In the genomic region with DNA sequence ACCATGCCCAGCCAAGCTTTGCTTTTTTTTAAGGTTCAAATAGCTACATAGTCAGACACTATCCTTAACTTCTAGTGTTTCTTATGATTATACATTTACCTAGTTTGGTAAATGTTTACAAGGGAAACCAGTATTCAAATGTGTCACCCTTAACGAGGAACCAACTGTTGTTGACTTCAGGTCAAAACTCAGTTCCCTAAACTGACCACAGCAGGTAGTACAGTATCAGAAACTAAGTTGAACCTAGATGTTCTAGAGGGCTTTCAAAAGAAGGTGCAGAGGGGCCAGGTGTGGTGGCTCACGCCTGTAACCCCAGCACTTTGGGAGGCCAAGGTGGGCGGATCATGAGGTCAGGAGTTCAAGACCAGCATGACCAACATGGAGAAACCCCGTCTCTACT, we compare ENCODE assay signal across 25 cellular contexts. TPM values are rescaled to one million over a fixed set of nuclear protein-coding genes. Genes with fewer than 3 reads are reported as not detected.
"Had no signal": no experiment of that assay in that cellular context is flagged by ENCODE, and none has a peak within 500 bp of the region (broad histone marks: within the 10 kb centered on the region; RNA-seq: fewer than 3 reads in every experiment).

No MANE protein-coding gene starts in this region.

- H3K9me3 ChIP-seq: esophagus squamous epithelium, gastroesophageal sphincter, left ventricle myocardium inferior, lower lobe of right lung, tibial artery, upper lobe of left lung, uterus had no signal

- FAIRE-seq: keratinocyte had no signal

- DNase-seq: effector memory CD8-positive, alpha-beta T cell; esophagus squamous epithelium; foreskin fibroblast; glutamatergic neuron; immature natural killer cell; left cardiac atrium; left ventricle myocardium inferior; lower lobe of right lung; natural killer cell; posterior cingulate gyrus; right cardiac atrium; stimulated activated CD4-positive, alpha-beta T cell treated with anti-CD3 and anti-CD28 coated beads, Interleukin-2, amount 100 ng/mL, for 48 hours; tibial artery; upper lobe of left lung; uterus had no signal

- H3K36me3 Mint-ChIP-seq: immature natural killer cell; memory B cell; natural killer cell; stimulated activated effector memory CD8-positive, alpha-beta T cell treated with anti-CD3 and anti-CD28 coated beads, Interleukin-12 subunit alpha, Interleukin-12 subunit beta, amount 100 ng/mL, for 72 hours had no signal

- H3K27ac Mint-ChIP-seq: dendritic cell treated with granulocyte-macrophage colony-stimulating factor and Interleukin-4, amounts not matched to agents 40 ng/mL and 50 ng/mL, for 4 days; effector memory CD8-positive, alpha-beta T cell; immature natural killer cell; memory B cell; mesothelial cell of epicardium; natural killer cell; stimulated activated effector memory CD8-positive, alpha-beta T cell treated with anti-CD3 and anti-CD28 coated beads, Interleukin-12 subunit alpha, Interleukin-12 subunit beta, amount 100 ng/mL, for 72 hours; stimulated activated naive CD8-positive, alpha-beta T cell treated with anti-CD3 and anti-CD28 coated beads, Interleukin-15, Interleukin-2, amounts not matched to agents 100 ng/mL and 50 ng/mL, for 24 hours had no signal

- H3K9me3 Mint-ChIP-seq: dendritic cell treated with granulocyte-macrophage colony-stimulating factor and Interleukin-4, amounts not matched to agents 40 ng/mL and 50 ng/mL, for 4 days; effector memory CD8-positive, alpha-beta T cell; immature natural killer cell; memory B cell; natural killer cell; neural crest cell; stimulated activated effector memory CD8-positive, alpha-beta T cell treated with anti-CD3 and anti-CD28 coated beads, Interleukin-12 subunit alpha, Interleukin-12 subunit beta, amount 100 ng/mL, for 72 hours; stimulated activated naive CD8-positive, alpha-beta T cell treated with anti-CD3 and anti-CD28 coated beads, Interleukin-15, Interleukin-2, amounts not matched to agents 100 ng/mL and 50 ng/mL, for 24 hours had no signal

- H3K4me1 ChIP-seq: left ventricle myocardium inferior, lower lobe of right lung, upper lobe of left lung, uterus had no signal

- H3K4me2 ChIP-seq: smooth muscle cell had no signal

- H3K27ac ChIP-seq: esophagus squamous epithelium, left ventricle myocardium inferior, lower lobe of right lung, tibial artery, upper lobe of left lung, uterus had no signal

- H3K4me3 Mint-ChIP-seq: dendritic cell treated with granulocyte-macrophage colony-stimulating factor and Interleukin-4, amounts not matched to agents 40 ng/mL and 50 ng/mL, for 4 days; effector memory CD8-positive, alpha-beta T cell; immature natural killer cell; memory B cell; mesothelial cell of epicardium; natural killer cell; neural crest cell; stimulated activated effector memory CD8-positive, alpha-beta T cell treated with anti-CD3 and anti-CD28 coated beads, Interleukin-12 subunit alpha, Interleukin-12 subunit beta, amount 100 ng/mL, for 72 hours; stimulated activated naive CD8-positive, alpha-beta T cell treated with anti-CD3 and anti-CD28 coated beads, Interleukin-15, Interleukin-2, amounts not matched to agents 100 ng/mL and 50 ng/mL, for 24 hours had no signal

- ATAC-seq: effector memory CD8-positive, alpha-beta T cell; gastroesophageal sphincter; left cardiac atrium; lower lobe of right lung; natural killer cell; right cardiac atrium; stimulated activated effector memory CD8-positive, alpha-beta T cell treated with anti-CD3 and anti-CD28 coated beads, Interleukin-12 subunit alpha, Interleukin-12 subunit beta, amount 100 ng/mL, for 72 hours had no signal

- H3K4me1 Mint-ChIP-seq: immature natural killer cell; memory B cell; natural killer cell; stimulated activated effector memory CD8-positive, alpha-beta T cell treated with anti-CD3 and anti-CD28 coated beads, Interleukin-12 subunit alpha, Interleukin-12 subunit beta, amount 100 ng/mL, for 72 hours had no signal

- H3K27me3 ChIP-seq: gastroesophageal sphincter, tibial artery, upper lobe of left lung, uterus had no signal

- H3K27me3 Mint-ChIP-seq: effector memory CD8-positive, alpha-beta T cell; memory B cell had no signal

- H3K4me3 ChIP-seq: esophagus squamous epithelium, gastroesophageal sphincter, left ventricle myocardium inferior, lower lobe of right lung, smooth muscle cell, tibial artery, upper lobe of left lung, uterus had no signal

- H3K36me3 ChIP-seq: esophagus squamous epithelium, gastroesophageal sphincter, left ventricle myocardium inferior, lower lobe of right lung, tibial artery, upper lobe of left lung, uterus had no signal

RNA-seq across cellular contexts. Expression of a gene that starts 11.3 kb away (rescaled TPM):
- total RNA-seq: pulmonary artery endothelial cell had no signal
- polyA plus RNA-seq: immature natural killer cell had no signal
